In the genomic region with DNA sequence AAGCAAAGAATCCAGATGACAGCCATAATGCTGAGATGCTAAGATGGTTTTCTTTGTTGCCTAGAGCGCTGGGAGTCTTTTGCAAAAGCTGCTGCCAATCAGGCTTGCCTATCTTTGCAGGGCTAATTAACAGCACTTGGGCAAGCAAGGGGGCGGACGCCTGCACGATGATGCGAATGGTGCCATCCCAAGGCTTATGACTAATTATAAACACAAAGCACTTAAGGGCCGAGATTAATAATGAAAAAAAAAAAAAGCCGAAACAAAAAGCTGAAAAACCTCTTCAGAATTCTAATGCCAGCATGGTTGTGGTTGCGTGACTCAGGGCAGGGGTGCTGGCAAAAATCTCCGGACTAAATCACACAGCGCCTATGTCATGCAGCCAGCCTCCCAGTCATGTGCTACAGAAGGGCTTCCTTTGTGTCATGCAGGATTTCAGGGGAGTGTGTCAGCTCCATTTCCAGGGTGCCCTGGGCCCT, we compare ENCODE assay signal across 8 cellular contexts.
A peak's percentile ranks its signal among the peaks of the same experiment; 100 is the strongest.
DNase-seq lines count a peak whose midpoint lies in the region; ATAC-seq, FAIRE-seq and TF ChIP-seq lines count a peak whose summit lies in the region.

No MANE protein-coding gene starts in this region.

- H3K36me3 ChIP-seq in IMR-90 (ENCODE audit: control insufficient read depth, insufficient read depth, low read length) (no peaks in the 10 kb centered on the region), bronchial epithelial cell (ENCODE audit: control insufficient read depth, insufficient read depth, low read length) (no peaks in the 10 kb centered on the region), lower lobe of right lung (no peaks in the 10 kb centered on the region), small intestine (ENCODE audit: control insufficient read depth in 2 of 2, insufficient read depth in 2 of 2, low read length in 2 of 2) (no peaks in the 10 kb centered on the region)

- peak overlapping the region; percentile 96 for H3K4ac ChIP-seq in IMR-90 (ENCODE audit: low read depth, low read length)

- peak overlapping the region; percentile 70 for H3K4me2 ChIP-seq in IMR-90 (ENCODE audit: low read depth, low read length)

- CTCF ChIA-PET in IMR-90 (lab: Yijun Ruan, JAX): interaction anchor here (0.8 to 1.5 kb wide), 4 partner anchors 9 to 348 kb away, joined by 3 to 4 read pairs (median 4); no protein-coding TSS in a partner anchor

- H3K23ac ChIP-seq in IMR-90 (ENCODE audit: low read depth, low read length): peak overlapping the region; percentile 88; the same call in 1 of the 2 replicates

- peaks cover 7% of the 10 kb centered on the region for H3K4me1 ChIP-seq in IMR-90 (ENCODE audit: control insufficient read depth, insufficient read depth, low read length)
- peaks cover 6% of the 10 kb centered on the region for H3K4me1 ChIP-seq in lower lobe of right lung
- H3K4me1 ChIP-seq in small intestine (ENCODE audit: control insufficient read depth in 2 of 2, insufficient read depth in 1 of 2, low read depth in 1 of 2, low read length in 1 of 2): no peaks in the 10 kb centered on the region

- in situ Hi-C loops in ACHN (cut with HindIII; ENCODE audit: low pct_ligation_motif_present, low pct_unique_long_range_greater_than_20kb, low sequenced_read_pairs): no loop called here
- in situ Hi-C loops in IMR-90 (cut with MboI; ENCODE audit: low sequenced_read_pairs): no loop called here

- peak overlapping the region; percentile 91 for H2AK9ac ChIP-seq in IMR-90 (replicated peaks; ENCODE audit: low read depth, low read length, poor library complexity)

- H4K8ac ChIP-seq in IMR-90 (ENCODE audit: low read depth in 2 of 2, low read length in 2 of 2): peak overlapping the region; percentile 84 to 89

- H4K91ac ChIP-seq in IMR-90 (ENCODE audit: insufficient read depth, low read depth, low read length): peak overlapping the region; percentile 91

- H2AK5ac ChIP-seq in IMR-90 (ENCODE audit: low read depth, low read length): peak overlapping the region; percentile 77

- no peaks in the 10 kb centered on the region for H3K27me3 ChIP-seq in IMR-90 (ENCODE audit: control insufficient read depth, insufficient read depth, low read length)
- no peaks in the 10 kb centered on the region for H3K27me3 ChIP-seq in bronchial epithelial cell (ENCODE audit: control insufficient read depth, insufficient read depth, low read length)
- no peaks in the 10 kb centered on the region for H3K27me3 ChIP-seq in lower lobe of right lung (ENCODE audit: low read depth)
- no peaks in the 10 kb centered on the region for H3K27me3 ChIP-seq in small intestine (ENCODE audit: control insufficient read depth in 2 of 2, insufficient read depth in 2 of 2, low read length in 2 of 2)

- dilution Hi-C loops in IMR-90 (cut with HindIII; ENCODE audit: low sequenced_read_pairs, unreplicated experiment): no loop called here

- H3K9me1 ChIP-seq in IMR-90 (ENCODE audit: insufficient read depth, low read length): no peaks in the 10 kb centered on the region

- no peak for TF ChIP-seq CTCF in IMR-90 (conservative IDR thresholded peaks at IDR 0.05; ENCODE audit: low read depth, low read length)
- no peak for TF ChIP-seq CTCF in bronchial epithelial cell (IDR thresholded peaks at IDR 0.05; ENCODE audit: insufficient read depth, low read length, severe bottlenecking)
- TF ChIP-seq CTCF in lower lobe of right lung (IDR thresholded peaks at IDR 0.05): no peak

- H3K9me3 ChIP-seq in IMR-90 (ENCODE audit: control insufficient read depth, insufficient read depth, low read length) (peaks cover 4% of the 10 kb centered on the region; the same call in 1 of the 2 replicates), lower lobe of right lung (no peaks in the 10 kb centered on the region), small intestine (ENCODE audit: control insufficient read depth, low read depth) (no peaks in the 10 kb centered on the region)

- H4K5ac ChIP-seq in IMR-90 (ENCODE audit: low read depth, low read length): peak overlapping the region; percentile 85

- peak overlapping the region; percentile 73 for H3K9ac ChIP-seq in IMR-90 (ENCODE audit: low read depth, low read length)

- peak; percentile 88 for DNase-seq in ACHN
- peak; percentile 96 for DNase-seq in IMR-90
- DNase-seq in bronchial epithelial cell (ENCODE audit: low read depth): peak; percentile 99
- no peak for DNase-seq in lower lobe of right lung
- DNase-seq in small intestine: no peak
- no peak for DNase-seq in GM19240 (ENCODE audit: insufficient read length, low spot score)
- no peak for DNase-seq in SHP77 treated with DMSO at 0.1 percent for 48 hours (lab: John Stamatoyannopoulos, UW)
- DNase-seq in activated naive CD4-positive, alpha-beta T cell treated with Interleukin-2 at 50 U/mL for 16 hours: no peak

- POLR2A ChIA-PET in IMR-90 (lab: Charles Lee; ENCODE audit: unreplicated experiment): interaction anchor here (0.6 to 1.0 kb wide), 3 partner anchors 9 to 261 kb away, joined by 3 to 5 read pairs (median 3); no protein-coding TSS in a partner anchor

- ATAC-seq in IMR-90 (ENCODE audit: low read depth) (peak; percentile 92), lower lobe of right lung (peak; percentile 77 to 84)

- TF ChIP-seq RAD21 in IMR-90 (IDR thresholded peaks at IDR 0.05; ENCODE audit: low read length): no peak; the same call in 1 of the 2 replicates

- no TSS peak for BruUV-seq in IMR-90 (replicated peaks; lab: Mats Ljungman, UMichigan)

- WGBS in IMR-90 (ENCODE audit: extremely low coverage in 2 of 2, insufficient read length in 1 of 2), 2 experiments: 0% methylated on average over 2 of the region's 10 CpGs; no CpG with 5 or more reads in 1 of the 2 experiments
- 68 to 83% (median 81%) methylated on average over 10 of the region's 10 CpGs for WGBS in small intestine, 3 donors

- peak overlapping the region; percentile 89 for H2BK120ac ChIP-seq in IMR-90 (ENCODE audit: low read depth, low read length)

- H4K20me1 ChIP-seq in IMR-90 (ENCODE audit: insufficient read depth, low read length): no peaks in the 10 kb centered on the region; the same call in 1 of the 2 replicates

- H3K4me3 ChIP-seq in IMR-90 (ENCODE audit: insufficient read depth, low read depth, low read length): peak overlapping the region; percentile 7; the same call in 1 of the 2 replicates
- no peak overlapping the region for H3K4me3 ChIP-seq in bronchial epithelial cell (ENCODE audit: low read depth, low read length)
- H3K4me3 ChIP-seq in lower lobe of right lung: no peak overlapping the region
- H3K4me3 ChIP-seq in small intestine (ENCODE audit: low read depth in 1 of 2, low read length in 2 of 2): no peak overlapping the region

- H2AFZ ChIP-seq in IMR-90 (replicated peaks; ENCODE audit: low read length, poor library complexity): peak overlapping the region; percentile 78

- intact Hi-C loops in IMR-90 (cut with micrococcal nuclease) (loop anchor here (1.0 to 5.0 kb wide), 6 partner anchors 50 to 264 kb away; no protein-coding TSS in a partner anchor), lower lobe of right lung (cut with DNase I) (no loop called here)

- no peaks in the 10 kb centered on the region for H3K79me1 ChIP-seq in IMR-90 (ENCODE audit: low read depth in 1 of 2, low read length in 2 of 2)

- H2BK5ac ChIP-seq in IMR-90 (ENCODE audit: low read depth, low read length, poor library complexity, severe bottlenecking): peak overlapping the region; percentile 96

- H2BK15ac ChIP-seq in IMR-90 (ENCODE audit: low read depth, low read length): peak overlapping the region; percentile 90; the same call in 2 of the 3 replicates

- no peak for TF ChIP-seq POLR2A in IMR-90 (IDR thresholded peaks at IDR 0.05; ENCODE audit: low read depth, low read length)

- H3K27ac ChIP-seq in IMR-90 (ENCODE audit: insufficient read depth, low read length): peak overlapping the region; percentile 94
- no peak overlapping the region for H3K27ac ChIP-seq in lower lobe of right lung
- H3K27ac ChIP-seq in small intestine (ENCODE audit: low read depth in 1 of 2, low read length in 1 of 2): no peak overlapping the region

- peak overlapping the region; percentile 71; the same call in 1 of the 2 replicates for H3K14ac ChIP-seq in IMR-90 (replicated peaks; ENCODE audit: low read depth, low read length)

- peak overlapping the region; percentile 70 for H3K18ac ChIP-seq in IMR-90 (ENCODE audit: low read depth, low read length)

- peak overlapping the region; percentile 87 for H2BK20ac ChIP-seq in IMR-90 (ENCODE audit: low read depth, low read length)

- FAIRE-seq in bronchial epithelial cell (lab: Jason Lieb, UNC) (peak; percentile 85), small intestine (lab: Jason Lieb, UNC) (no peak)

- peak overlapping the region; percentile 87; the same call in 1 of the 2 replicates for H3K56ac ChIP-seq in IMR-90 (ENCODE audit: extremely low read depth, insufficient read depth, low read length)

TF ChIP-seq in IMR-90, 13 proteins besides CTCF, POLR2A, EP300 and RAD21 (continues in another document):
- TF ChIP-seq RFX5 (IDR thresholded peaks at IDR 0.05; ENCODE audit: low read depth, low read length) (no peak), RCOR1 (IDR thresholded peaks at IDR 0.05; ENCODE audit: insufficient replicate concordance, low read length) (no peak), MAZ (IDR thresholded peaks at IDR 0.05; ENCODE audit: borderline replicate concordance, low read depth, low read length) (peak; percentile 14; the same call in 1 of the 2 replicates), FOS (IDR thresholded peaks at IDR 0.05; ENCODE audit: low read depth, low read length) (peak; percentile 71), CHD1 (IDR thresholded peaks at IDR 0.05; ENCODE audit: low read depth, low read length) (no peak), CEBPB (IDR thresholded peaks at IDR 0.05; ENCODE audit: low read depth, low read length) (peak; percentile 36; the same call in 1 of the 2 replicates), BHLHE40 (IDR thresholded peaks at IDR 0.05; ENCODE audit: low read depth, low read length) (peak; percentile 91), MXI1 (IDR thresholded peaks at IDR 0.05; ENCODE audit: borderline replicate concordance, low read depth, low read length) (0 out of 2 replicates have a peak, but pooled peaks have one; percentile 51)
- TF ChIP-seq, protein P1, sequence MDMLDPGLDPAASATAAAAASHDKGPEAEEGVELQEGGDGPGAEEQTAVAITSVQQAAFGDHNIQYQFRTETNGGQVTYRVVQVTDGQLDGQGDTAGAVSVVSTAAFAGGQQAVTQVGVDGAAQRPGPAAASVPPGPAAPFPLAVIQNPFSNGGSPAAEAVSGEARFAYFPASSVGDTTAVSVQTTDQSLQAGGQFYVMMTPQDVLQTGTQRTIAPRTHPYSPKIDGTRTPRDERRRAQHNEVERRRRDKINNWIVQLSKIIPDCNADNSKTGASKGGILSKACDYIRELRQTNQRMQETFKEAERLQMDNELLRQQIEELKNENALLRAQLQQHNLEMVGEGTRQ (IDR thresholded peaks at IDR 0.05; ENCODE audit: low read depth, low read length): peak; percentile 77

Comparison
In these comparisons a context has a peak if more than half of its experiments do, and no peak if none do; other contexts are left out.
1. DNase-seq: peak in ACHN (single experiment), IMR-90 (single experiment) and bronchial epithelial cell (single experiment); none in lower lobe of right lung (single experiment), small intestine (single experiment), GM19240 (single experiment), SHP77 treated with DMSO at 0.1 percent for 48 hours (single experiment) and activated naive CD4-positive, alpha-beta T cell treated with Interleukin-2 at 50 U/mL for 16 hours (single experiment).